ENCODE assay signal across 17 cellular contexts in the genomic region with DNA sequence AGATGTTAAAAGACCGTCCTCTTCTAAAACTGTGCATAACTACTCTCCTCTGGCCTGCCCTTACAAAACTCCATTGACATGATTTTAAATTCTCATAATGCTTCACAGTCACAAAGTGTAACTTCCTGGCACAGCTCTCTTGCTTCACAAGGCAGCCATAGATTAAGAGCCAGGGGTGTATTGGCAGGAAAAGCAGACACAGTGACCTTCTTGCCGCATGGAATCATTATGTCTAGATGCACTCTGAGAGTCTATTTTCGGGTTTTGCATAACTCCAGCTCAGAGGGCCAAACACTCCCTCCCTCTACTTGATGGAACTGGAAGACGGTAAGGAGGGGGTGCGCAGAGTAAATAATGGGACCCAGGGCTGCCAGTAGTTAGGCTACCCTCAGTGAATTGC.
DNase-seq lines count a peak whose midpoint lies in the region; ATAC-seq and TF ChIP-seq lines count a peak whose summit lies in the region.
"Had no signal": no experiment of that assay in that cellular context is flagged by ENCODE, and none has a peak within 500 bp of the region (broad histone marks: within the 10 kb centered on the region; RNA-seq: fewer than 3 reads in every experiment).

No MANE protein-coding gene starts in this region.

- no peak overlapping the region for H3K4me3 Mint-ChIP-seq in stimulated activated naive CD8-positive, alpha-beta T cell treated with anti-CD3 and anti-CD28 coated beads, Interleukin-15, amount 100 ng/mL, for 72 hours
- H3K4me3 Mint-ChIP-seq: activated CD4-positive, alpha-beta memory T cell treated with anti-CD3 and anti-CD28 coated beads, Interleukin-2, amount 10 ng/mL, durations not matched to agents 7 days and 5 days; activated T-helper 1 cell treated with anti-CD3 and anti-CD28 coated beads, Interleukin-12 subunit alpha, Interleukin-12 subunit beta, Interleukin-2, Interleukin-4 antibody, amounts not matched to agents 30 ng/mL and 10 ng/mL and 1 ng/mL, durations not matched to agents 14 hours and 24 hours and 36 hours; CD4-positive, alpha-beta T cell; immature natural killer cell had no signal

- ATAC-seq in Right ventricle myocardium inferior: peak; percentile 86
- ATAC-seq in stimulated activated naive CD8-positive, alpha-beta T cell treated with anti-CD3 and anti-CD28 coated beads, Interleukin-15, amount 100 ng/mL, for 72 hours: no peak
- ATAC-seq: mucosa of descending colon, Panc1 had no signal

- H3K4me3 ChIP-seq in fibroblast of the aortic adventitia (ENCODE audit: low read depth, low read length): no peak overlapping the region
- H3K4me3 ChIP-seq: mucosa of descending colon had no signal

- no peak overlapping the region for H3K27ac Mint-ChIP-seq in stimulated activated naive CD8-positive, alpha-beta T cell treated with anti-CD3 and anti-CD28 coated beads, Interleukin-15, amount 100 ng/mL, for 72 hours
- H3K27ac Mint-ChIP-seq: activated CD4-positive, alpha-beta memory T cell treated with anti-CD3 and anti-CD28 coated beads, Interleukin-2, amount 10 ng/mL, durations not matched to agents 7 days and 5 days; activated T-helper 1 cell treated with anti-CD3 and anti-CD28 coated beads, Interleukin-12 subunit alpha, Interleukin-12 subunit beta, Interleukin-2, Interleukin-4 antibody, amounts not matched to agents 30 ng/mL and 10 ng/mL and 1 ng/mL, durations not matched to agents 14 hours and 24 hours and 36 hours; CD4-positive, alpha-beta T cell had no signal

- no peaks in the 10 kb centered on the region for H3K4me1 Mint-ChIP-seq in stimulated activated naive CD8-positive, alpha-beta T cell treated with anti-CD3 and anti-CD28 coated beads, Interleukin-15, amount 100 ng/mL, for 72 hours
- H3K4me1 Mint-ChIP-seq: activated CD4-positive, alpha-beta memory T cell treated with anti-CD3 and anti-CD28 coated beads, Interleukin-2, amount 10 ng/mL, durations not matched to agents 7 days and 5 days had no signal

- intact Hi-C loops in Right ventricle myocardium inferior (cut with DNase I): loop anchor here (2.0 kb wide), 1 partner anchor 111 kb away; the partner anchor contains the start of gene MARCHF3
- intact Hi-C loops in cardiac septum (cut with DNase I): loop anchor here (2.0 to 10.0 kb wide), 4 partner anchors 45 to 91 kb away; no protein-coding TSS in a partner anchor

- no peaks in the 10 kb centered on the region for H3K27me3 Mint-ChIP-seq in stimulated activated naive CD8-positive, alpha-beta T cell treated with anti-CD3 and anti-CD28 coated beads, Interleukin-15, amount 100 ng/mL, for 72 hours
- H3K27me3 Mint-ChIP-seq: activated CD4-positive, alpha-beta memory T cell treated with anti-CD3 and anti-CD28 coated beads, Interleukin-2, amount 10 ng/mL, durations not matched to agents 7 days and 5 days; CD4-positive, alpha-beta T cell had no signal

- no peak for DNase-seq in Right ventricle myocardium inferior (ENCODE audit: missing footprints)
- DNase-seq in cardiac septum (ENCODE audit: low spot score): no peak
- DNase-seq in fibroblast of the aortic adventitia (ENCODE audit: low read depth): peak; percentile 87
- peak; percentile 78 for DNase-seq in medulla oblongata (ENCODE audit: extremely low spot score)
- DNase-seq in NCI-H1092 (lab: John Stamatoyannopoulos, UW): no peak
- DNase-seq in stimulated activated naive CD8-positive, alpha-beta T cell treated with anti-CD3 and anti-CD28 coated beads, Interleukin-15, amount 100 ng/mL, for 72 hours: no peak
- no peak for DNase-seq in mesenteric fat pad (ENCODE audit: low spot score)
- no peak for DNase-seq in stimulated activated CD4-positive, alpha-beta T cell treated with anti-CD3 and anti-CD28 coated beads, Interleukin-2, amount 100 ng/mL, for 48 hours
- DNase-seq: activated CD4-positive, alpha-beta memory T cell treated with anti-CD3 and anti-CD28 coated beads, Interleukin-2, amount 10 ng/mL, durations not matched to agents 7 days and 5 days; amniotic stem cell; CD4-positive, alpha-beta T cell; immature natural killer cell; Kasumi-1; mucosa of descending colon; NCI-H510A treated with DMSO at 0.1 percent for 48 hours had no signal

- no peak for TF ChIP-seq CTCF in fibroblast of the aortic adventitia (IDR thresholded peaks at IDR 0.05; ENCODE audit: insufficient read depth, low read length)

- no peaks in the 10 kb centered on the region for H3K9me3 Mint-ChIP-seq in stimulated activated naive CD8-positive, alpha-beta T cell treated with anti-CD3 and anti-CD28 coated beads, Interleukin-15, amount 100 ng/mL, for 72 hours
- H3K9me3 Mint-ChIP-seq: activated CD4-positive, alpha-beta memory T cell treated with anti-CD3 and anti-CD28 coated beads, Interleukin-2, amount 10 ng/mL, durations not matched to agents 7 days and 5 days; activated T-helper 1 cell treated with anti-CD3 and anti-CD28 coated beads, Interleukin-12 subunit alpha, Interleukin-12 subunit beta, Interleukin-2, Interleukin-4 antibody, amounts not matched to agents 30 ng/mL and 10 ng/mL and 1 ng/mL, durations not matched to agents 14 hours and 24 hours and 36 hours; CD4-positive, alpha-beta T cell; immature natural killer cell had no signal

Comparison
In these comparisons a context has a peak if more than half of its experiments do, and no peak if none do; other contexts are left out.
1. DNase-seq: peak in fibroblast of the aortic adventitia (single experiment) and medulla oblongata (single experiment); none in Right ventricle myocardium inferior (single experiment), cardiac septum (single experiment), NCI-H1092 (single experiment), stimulated activated naive CD8-positive, alpha-beta T cell treated with anti-CD3 and anti-CD28 coated beads, Interleukin-15, amount 100 ng/mL, for 72 hours (0 of 2), mesenteric fat pad (single experiment) and stimulated activated CD4-positive, alpha-beta T cell treated with anti-CD3 and anti-CD28 coated beads, Interleukin-2, amount 100 ng/mL, for 48 hours (0 of 2).